ENCODE assay signal across 8 cellular contexts in genomic region chr2:191635333-191636234, GRCh38.
DNase-seq lines count a peak whose midpoint lies in the region; ATAC-seq and TF ChIP-seq lines count a peak whose summit lies in the region.

No MANE protein-coding gene starts in this region.

- DNase-seq in GM04504 (ENCODE audit: low read depth) (peak; percentile 59), fibroblast of mammary gland (ENCODE audit: low read depth) (peak; percentile 66), NCI-H748 treated with DMSO at 0.1 percent for 48 hours (lab: John Stamatoyannopoulos, UW) (no peak), GF-D8 (lab: John Stamatoyannopoulos, UW) (no peak), head of caudate nucleus (no peak), HuH-7 (ENCODE audit: low spot score) (no peak)

- TF ChIP-seq CTCF in fibroblast of mammary gland (conservative IDR thresholded peaks at IDR 0.05; ENCODE audit: control insufficient read depth, insufficient read depth, low read depth, low read length): no peak

- intact Hi-C loops in head of caudate nucleus (cut with DNase I): no loop called here

- H3K4me3 ChIP-seq in fibroblast of mammary gland (ENCODE audit: control insufficient read depth, low read depth, low read length): no peak overlapping the region

- ATAC-seq in GM21423 (IDR thresholded peaks at IDR 0.05; ENCODE audit: unreplicated experiment): peak; percentile 82
- ATAC-seq in HG03571 (IDR thresholded peaks at IDR 0.05; ENCODE audit: unreplicated experiment): peak; percentile 82

Comparison
In these comparisons a context has a peak if more than half of its experiments do, and no peak if none do; other contexts are left out.
1. DNase-seq: peak in GM04504 (single experiment) and fibroblast of mammary gland (single experiment); none in NCI-H748 treated with DMSO at 0.1 percent for 48 hours (single experiment), GF-D8 (single experiment), head of caudate nucleus (0 of 42) and HuH-7 (single experiment).